ENCODE assay signal across 27 cellular contexts in the genomic region with DNA sequence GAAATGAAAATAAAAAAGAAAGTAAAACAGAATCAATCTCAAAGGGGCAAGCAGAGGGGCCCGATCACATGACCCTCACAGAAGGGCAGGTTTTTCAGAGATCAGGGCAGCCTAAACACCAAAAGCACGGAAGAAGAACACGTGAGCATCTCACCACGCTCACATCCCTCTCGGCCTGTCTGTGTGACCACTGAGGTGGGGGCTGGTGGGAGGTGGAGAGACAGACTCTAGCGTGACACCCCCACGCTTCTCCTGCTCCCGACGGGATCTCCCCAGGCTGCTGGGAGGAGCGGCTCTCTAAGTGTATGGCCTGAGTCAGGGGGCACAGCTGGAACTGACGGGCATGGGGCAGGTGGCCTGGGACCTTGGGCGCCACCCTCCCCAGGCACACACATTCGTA. TPM values are rescaled to one million over a fixed set of nuclear protein-coding genes. Genes with fewer than 3 reads are reported as not detected.
DNase-seq lines count a peak whose midpoint lies in the region; ATAC-seq, FAIRE-seq and TF ChIP-seq lines count a peak whose summit lies in the region.
"Had no signal": no experiment of that assay in that cellular context is flagged by ENCODE, and none has a peak within 500 bp of the region (broad histone marks: within the 10 kb centered on the region; RNA-seq: fewer than 3 reads in every experiment).

No MANE protein-coding gene starts in this region.

- 72% methylated on average over 13 of the region's 13 CpGs for WGBS in GM12878 (ENCODE audit: insufficient coverage, insufficient replicate concordance, low lambda C conversion rate, missing lambda C conversion rate)

- H3K27ac ChIP-seq in GM12878 (ENCODE audit: control insufficient read depth, insufficient read depth) = peak overlapping the region; percentile 97
- H3K27ac ChIP-seq: heart right ventricle, HL-60, testis had no signal

- FAIRE-seq in GM12878 (lab: Jason Lieb, UNC) = no peak

- H3K79me2 ChIP-seq in GM12878 (ENCODE audit: control insufficient read depth, insufficient read depth, low read length) = peaks cover 31% of the 10 kb centered on the region

- TF ChIP-seq CTCF in LNCaP clone FGC (IDR thresholded peaks at IDR 0.05; ENCODE audit: control insufficient read depth, extremely low read depth, insufficient read depth) = no peak
- TF ChIP-seq CTCF in GM12878 (IDR thresholded peaks at IDR 0.05 in 2 of 3, conservative IDR thresholded peaks at IDR 0.05 in 1 of 3; ENCODE audit: control insufficient read depth in 2 of 3, extremely low read depth in 1 of 3, insufficient read depth in 1 of 3, low read depth in 3 of 3, low read length in 3 of 3) = no peak

- peaks cover 59% of the 10 kb centered on the region for H3K4me1 Mint-ChIP-seq in activated T-cell treated with anti-CD3 and anti-CD28 coated beads, Interleukin-2, amount 50 U/mL, for 72 hours (ENCODE audit: low read depth)
- H3K4me1 Mint-ChIP-seq in stimulated activated effector memory CD8-positive, alpha-beta T cell treated with anti-CD3 and anti-CD28 coated beads, Interleukin-12 subunit alpha, Interleukin-12 subunit beta, amount 100 ng/mL, for 72 hours = peaks cover 36% of the 10 kb centered on the region
- H3K4me1 Mint-ChIP-seq: H9 had no signal

- peak overlapping the region; percentile 77 for H3K4me2 ChIP-seq in GM12878 (ENCODE audit: control insufficient read depth, insufficient read depth)
- H3K4me2 ChIP-seq: SK-N-SH, smooth muscle cell had no signal

- H3K27me3 Mint-ChIP-seq in activated T-cell treated with anti-CD3 and anti-CD28 coated beads, Interleukin-2, amount 50 U/mL, for 72 hours (ENCODE audit: low read depth) = no peaks in the 10 kb centered on the region

- peaks cover 11 to 16% of the 10 kb centered on the region in 2 experiments; a peak in 3 of 4 replicates for H3K36me3 ChIP-seq in GM12878 (ENCODE audit: control insufficient read depth in 2 of 2, insufficient read depth in 2 of 2, low read length in 1 of 2)

- peaks cover 3 to 4% of the 10 kb centered on the region in 2 donors for H3K9me3 Mint-ChIP-seq in activated T-cell treated with anti-CD3 and anti-CD28 coated beads, Interleukin-2, amount 50 U/mL, for 72 hours
- H3K9me3 Mint-ChIP-seq in stimulated activated effector memory CD8-positive, alpha-beta T cell treated with anti-CD3 and anti-CD28 coated beads, Interleukin-12 subunit alpha, Interleukin-12 subunit beta, amount 100 ng/mL, for 72 hours = no peaks in the 10 kb centered on the region
- H3K9me3 Mint-ChIP-seq: H9; T-helper 2 cell treated with Interferon-gamma antibody and Interleukin-4, amounts not matched to agents 5 μg/mL and 100 μg/mL, for 36 hours had no signal

- no peak for TF ChIP-seq EP300 in GM12878 (IDR thresholded peaks at IDR 0.05; ENCODE audit: borderline replicate concordance in 1 of 2, control insufficient read depth in 1 of 2, low read depth in 2 of 2, low read length in 2 of 2)

- RAD21 ChIA-PET in GM12878 (lab: Charles Lee; ENCODE audit: unreplicated experiment) = interaction anchor here (1.1 to 1.8 kb wide), 2 partner anchors 8 to 24 kb away, joined by 3 to 6 read pairs; a partner anchor contains a TSS

- TF ChIP-seq RAD21 in GM12878 (IDR thresholded peaks at IDR 0.05; ENCODE audit: insufficient read depth, low read depth, low read length) = no peak

- peaks cover 3% of the 10 kb centered on the region for H3K9me3 ChIP-seq in GM12878 (replicated peaks; ENCODE audit: control insufficient read depth, insufficient read depth, low read length)
- H3K9me3 ChIP-seq: BE2C, Caco-2, SK-N-SH, testis had no signal

- H3K27ac Mint-ChIP-seq in activated T-cell treated with anti-CD3 and anti-CD28 coated beads, Interleukin-2, amount 50 U/mL, for 72 hours = no peak overlapping the region
- peak overlapping the region; percentile 37 for H3K27ac Mint-ChIP-seq in stimulated activated effector memory CD8-positive, alpha-beta T cell treated with anti-CD3 and anti-CD28 coated beads, Interleukin-12 subunit alpha, Interleukin-12 subunit beta, amount 100 ng/mL, for 72 hours
- H3K27ac Mint-ChIP-seq: H9; T-helper 2 cell treated with Interferon-gamma antibody and Interleukin-4, amounts not matched to agents 5 μg/mL and 100 μg/mL, for 36 hours had no signal

- intact Hi-C loops in GM12878 (cut with micrococcal nuclease; ENCODE audit: unreplicated experiment) = loop anchor here (2.0 kb wide), 2 partner anchors 23 to 27 kb away; a partner anchor contains a TSS

- no TSS peak for BruUV-seq in GM12878 (replicated peaks; lab: Mats Ljungman, UMichigan)

- no peaks in the 10 kb centered on the region for H4K20me1 ChIP-seq in GM12878 (ENCODE audit: control insufficient read depth, insufficient read depth)

- H3K4me3 Mint-ChIP-seq in activated T-cell treated with anti-CD3 and anti-CD28 coated beads, Interleukin-2, amount 50 U/mL, for 72 hours = peak overlapping the region; percentile 73 to 82
- H3K4me3 Mint-ChIP-seq in stimulated activated effector memory CD8-positive, alpha-beta T cell treated with anti-CD3 and anti-CD28 coated beads, Interleukin-12 subunit alpha, Interleukin-12 subunit beta, amount 100 ng/mL, for 72 hours = no peak overlapping the region
- H3K4me3 Mint-ChIP-seq: H9; T-helper 2 cell treated with Interferon-gamma antibody and Interleukin-4, amounts not matched to agents 5 μg/mL and 100 μg/mL, for 36 hours had no signal

- H3K9ac ChIP-seq in GM12878 (ENCODE audit: control insufficient read depth, insufficient read depth, low read length) = peak overlapping the region; percentile 56
- H3K9ac ChIP-seq: SK-N-SH had no signal

- SMC1A ChIA-PET in GM12878 (lab: Charles Lee; ENCODE audit: uncharacterized antibody, unreplicated experiment) = interaction anchor here (0.9 to 5.4 kb wide), 4 partner anchors 8 to 26 kb away, joined by 3 to 48 read pairs (median 5); no protein-coding TSS in a partner anchor

- H2AFZ ChIP-seq in GM12878 (ENCODE audit: control insufficient read depth, low read depth, low read length) = 0 out of 2 replicates have a peak overlapping the region, but pooled peaks have one; percentile 7

- H3K4me3 ChIP-seq in LNCaP clone FGC (ENCODE audit: low read depth, low read length) = peak overlapping the region; percentile 49
- H3K4me3 ChIP-seq in GM12878 = no peak overlapping the region; the same call in 1 of the 2 replicates
- H3K4me3 ChIP-seq: heart right ventricle, smooth muscle cell, testis had no signal

- in situ Hi-C loops in GM12878 (cut with MboI) = no loop called here

- peaks cover 15 to 34% of the 10 kb centered on the region in 2 donors for H3K36me3 Mint-ChIP-seq in activated T-cell treated with anti-CD3 and anti-CD28 coated beads, Interleukin-2, amount 50 U/mL, for 72 hours (ENCODE audit: insufficient read depth in 2 of 2)
- H3K36me3 Mint-ChIP-seq in stimulated activated effector memory CD8-positive, alpha-beta T cell treated with anti-CD3 and anti-CD28 coated beads, Interleukin-12 subunit alpha, Interleukin-12 subunit beta, amount 100 ng/mL, for 72 hours = peaks cover 48% of the 10 kb centered on the region

- no peaks in the 10 kb centered on the region for H3K27me3 ChIP-seq in GM12878 (replicated peaks in 1 of 2; ENCODE audit: control insufficient read depth in 2 of 2, insufficient read depth in 2 of 2, low read length in 1 of 2)
- H3K27me3 ChIP-seq: BE2C, heart right ventricle, testis had no signal

- ATAC-seq in activated T-cell treated with anti-CD3 and anti-CD28 coated beads, Interleukin-2, amount 50 U/mL, for 72 hours (replicated peaks in 1 of 2) = no peak
- ATAC-seq in GM12878 = no peak
- ATAC-seq in stimulated activated effector memory CD8-positive, alpha-beta T cell treated with anti-CD3 and anti-CD28 coated beads, Interleukin-12 subunit alpha, Interleukin-12 subunit beta, amount 100 ng/mL, for 72 hours = no peak

- no peak for TF ChIP-seq POLR2A in GM12878 (IDR thresholded peaks at IDR 0.05; ENCODE audit: low read depth, low read length)

- CTCF ChIA-PET in GM12878 (lab: Yijun Ruan, JAX) = interaction anchor here (2.1 kb wide), 1 partner anchor 15 kb away, joined by 10 read pairs; no protein-coding TSS in a partner anchor

- H3K4me1 ChIP-seq in GM12878 (ENCODE audit: control insufficient read depth, insufficient read depth, low read length) = peaks cover 43% of the 10 kb centered on the region
- H3K4me1 ChIP-seq: BE2C, Caco-2, heart right ventricle, testis had no signal

- POLR2A ChIA-PET in GM12878 (lab: Charles Lee) = interaction anchor here (1.0 to 4.3 kb wide), 3 partner anchors 12 to 29 kb away, joined by 3 to 35 read pairs (median 10); a partner anchor contains a TSS

- no peak for DNase-seq in activated T-cell treated with anti-CD3 and anti-CD28 coated beads, Interleukin-2, amount 50 U/mL, for 72 hours
- no peak for DNase-seq in activated T-cell treated with anti-CD3 and anti-CD28 coated beads for 4 hours
- no peak for DNase-seq in LNCaP clone FGC (ENCODE audit: low read depth)
- no peak for DNase-seq in GM12878 (ENCODE audit: low read depth, low spot score)
- no peak for DNase-seq in stimulated activated effector memory CD8-positive, alpha-beta T cell treated with anti-CD3 and anti-CD28 coated beads, Interleukin-12 subunit alpha, Interleukin-12 subunit beta, amount 100 ng/mL, for 72 hours (ENCODE audit: low spot score in 2 of 2)
- no peak for DNase-seq in NCI-H2029 treated with DMSO at 0.1 percent for 48 hours (lab: John Stamatoyannopoulos, UW)
- DNase-seq in central memory CD4-positive, alpha-beta T cell = no peak
- no peak for DNase-seq in NCI-H2196 treated with DMSO at 0.1 percent for 48 hours (lab: John Stamatoyannopoulos, UW; ENCODE audit: unreplicated experiment)
- DNase-seq: activated CD4-positive, alpha-beta T cell treated with anti-CD3 and anti-CD28 coated beads, Interleukin-2, amount 50 U/mL, for 48 hours; BE2C; Caco-2; DND-41; effector CD4-positive, alpha-beta T cell; foreskin fibroblast; H9; heart right ventricle; mesendoderm; NCI-H1092; NCI-H1930; NCI-H226; nucleus accumbens; SK-N-SH; stimulated activated CD4-positive, alpha-beta T cell treated with anti-CD3 and anti-CD28 coated beads, Interleukin-2, amount 100 ng/mL, for 24 hours; testis had no signal

RNA-seq across cellular contexts. Expression of a gene that starts 23.5 kb away (rescaled TPM):
- total RNA-seq in activated T-cell treated with anti-CD3 and anti-CD28 coated beads, Interleukin-2, amount 50 U/mL, for 72 hours = 10 to 100 TPM; 48.7 to 53.7 TPM
- 339 and 407 TPM in 2 replicates for total RNA-seq in GM12878 (2013; cell fraction: nucleolus; rRNA removed)
- total RNA-seq in GM12878 (2014; rRNA removed) = 35.5 and 37.5 TPM in 2 replicates
- 52.0 and 56.3 TPM in 2 replicates for total RNA-seq in GM12878 (2014; rRNA removed; fragmentation: Illumina TruSeq; extraction: Trizol)
- total RNA-seq in GM12878 (2021) = 35.2 and 38.7 TPM in 2 replicates
- polyA plus RNA-seq in GM12878 (2011; ENCODE audit: low read depth) = 67.1 TPM
- polyA plus RNA-seq in GM12878 (2011; rRNA removed) = 63.6 and 66.4 TPM in 2 replicates
- polyA plus RNA-seq in GM12878 (2011; cell fraction: cytosol; rRNA removed) = 46.3 and 47.5 TPM in 2 replicates
- 145 and 152 TPM in 2 replicates for polyA plus RNA-seq in GM12878 (2011; cell fraction: nucleus; rRNA removed)
- 45.2 and 50.8 TPM in 2 replicates for polyA plus RNA-seq in GM12878 (2012)
- polyA plus RNA-seq in GM12878 (2014; fragmentation: Illumina TruSeq; extraction: Trizol) = 69.1 and 85.4 TPM in 2 replicates
- 10 to 100 TPM; 36.7 to 45.0 TPM for polyA plus RNA-seq in GM12878 (2014; fragmentation: Nextera tagmentation; extraction: Ambion mirVana)
- 66.8 and 68.2 TPM in 2 replicates for polyA plus RNA-seq in GM12878 (2014; rRNA removed)
- 10 to 100 TPM; 44.7 to 46.0 TPM for polyA plus RNA-seq in GM12878 (2016; fragmentation: Nextera tagmentation; extraction: Ambion mirVana)
- 73.9 and 87.6 TPM in 2 replicates for polyA minus RNA-seq in GM12878 (2011; rRNA and poly(A)+ RNA removed)
- 16.7 and 18.6 TPM in 2 replicates for polyA minus RNA-seq in GM12878 (2011; cell fraction: cytosol; rRNA and poly(A)+ RNA removed)
- polyA minus RNA-seq in GM12878 (2011; cell fraction: nucleus; rRNA and poly(A)+ RNA removed) = 44.0 and 60.1 TPM in 2 replicates

RNA-seq across cellular contexts. Expression of a gene that starts 23.6 kb away (rescaled TPM):
- 100 to 1,000 TPM; 123 to 171 TPM for total RNA-seq in activated T-cell treated with anti-CD3 and anti-CD28 coated beads, Interleukin-2, amount 50 U/mL, for 72 hours
- 112 and 123 TPM in 2 replicates for total RNA-seq in GM12878 (2013; cell fraction: nucleolus; rRNA removed)
- total RNA-seq in GM12878 (2014; rRNA removed) = 32.6 and 35.2 TPM in 2 replicates
- 21.7 and 21.8 TPM in 2 replicates for total RNA-seq in GM12878 (2014; rRNA removed; fragmentation: Illumina TruSeq; extraction: Trizol)
- 49.6 and 54.9 TPM in 2 replicates for total RNA-seq in GM12878 (2021)
- polyA plus RNA-seq in GM12878 (2011; ENCODE audit: low read depth) = 19.5 TPM
- 59.4 and 62.2 TPM in 2 replicates for polyA plus RNA-seq in GM12878 (2011; rRNA removed)
- polyA plus RNA-seq in GM12878 (2011; cell fraction: cytosol; rRNA removed) = 52.5 and 56.3 TPM in 2 replicates
- polyA plus RNA-seq in GM12878 (2011; cell fraction: nucleus; rRNA removed) = 182 and 212 TPM in 2 replicates
- polyA plus RNA-seq in GM12878 (2012) = 36.3 and 39.3 TPM in 2 replicates
- polyA plus RNA-seq in GM12878 (2014; fragmentation: Illumina TruSeq; extraction: Trizol) = 24.3 and 29.5 TPM in 2 replicates
- 10 to 100 TPM in 1 of 2 experiments, 1 to 10 TPM in 1; 9.6 to 10.8 TPM for polyA plus RNA-seq in GM12878 (2014; fragmentation: Nextera tagmentation; extraction: Ambion mirVana)
- 36.7 and 42.0 TPM in 2 replicates for polyA plus RNA-seq in GM12878 (2014; rRNA removed)
- polyA plus RNA-seq in GM12878 (2016; fragmentation: Nextera tagmentation; extraction: Ambion mirVana) = 10 to 100 TPM; 25.0 to 27.6 TPM
- 40.8 and 57.0 TPM in 2 replicates for polyA minus RNA-seq in GM12878 (2011; rRNA and poly(A)+ RNA removed)
- 16.3 and 20.4 TPM in 2 replicates for polyA minus RNA-seq in GM12878 (2011; cell fraction: cytosol; rRNA and poly(A)+ RNA removed)
- polyA minus RNA-seq in GM12878 (2011; cell fraction: nucleus; rRNA and poly(A)+ RNA removed) = 38.2 and 60.8 TPM in 2 replicates

RNA-seq across cellular contexts. Expression of a gene that starts 24.6 kb away (rescaled TPM):
- 10 to 100 TPM; 89.1 to 97.8 TPM for total RNA-seq in activated T-cell treated with anti-CD3 and anti-CD28 coated beads, Interleukin-2, amount 50 U/mL, for 72 hours
- 33.8 and 144 TPM in 2 replicates for total RNA-seq in GM12878 (2013; cell fraction: nucleolus; rRNA removed)
- total RNA-seq in GM12878 (2014; rRNA removed) (78.5 and 88.0 TPM in 2 replicates), GM12878 (2014; rRNA removed; fragmentation: Illumina TruSeq; extraction: Trizol) (85.7 and 87.8 TPM in 2 replicates), GM12878 (2021) (76.9 and 84.3 TPM in 2 replicates)
- 64.8 TPM for polyA plus RNA-seq in GM12878 (2011; ENCODE audit: low read depth)
- polyA plus RNA-seq in GM12878 (2011; rRNA removed) (123 and 157 TPM in 2 replicates), GM12878 (2014; fragmentation: Illumina TruSeq; extraction: Trizol) (146 and 167 TPM in 2 replicates), GM12878 (2014; fragmentation: Nextera tagmentation; extraction: Ambion mirVana) (10 to 100 TPM; 81.4 to 82.8 TPM), GM12878 (2014; rRNA removed) (91.5 and 99.6 TPM in 2 replicates), GM12878 (2016; fragmentation: Nextera tagmentation; extraction: Ambion mirVana) (100 to 1,000 TPM; 169 to 174 TPM)
- polyA plus RNA-seq in GM12878 (2011; cell fraction: cytosol; rRNA removed) = 52.0 and 59.3 TPM in 2 replicates
- 50.8 and 59.6 TPM in 2 replicates for polyA plus RNA-seq in GM12878 (2011; cell fraction: nucleus; rRNA removed)
- 86.5 and 102 TPM in 2 replicates for polyA plus RNA-seq in GM12878 (2012)
- 37.3 and 41.8 TPM in 2 replicates for polyA minus RNA-seq in GM12878 (2011; rRNA and poly(A)+ RNA removed)
- polyA minus RNA-seq in GM12878 (2011; cell fraction: cytosol; rRNA and poly(A)+ RNA removed) = 22.7 and 48.7 TPM in 2 replicates
- polyA minus RNA-seq in GM12878 (2011; cell fraction: nucleus; rRNA and poly(A)+ RNA removed) = 19.1 and 32.2 TPM in 2 replicates
